19 cellular contexts compared by ENCODE assay signal in the genomic region with DNA sequence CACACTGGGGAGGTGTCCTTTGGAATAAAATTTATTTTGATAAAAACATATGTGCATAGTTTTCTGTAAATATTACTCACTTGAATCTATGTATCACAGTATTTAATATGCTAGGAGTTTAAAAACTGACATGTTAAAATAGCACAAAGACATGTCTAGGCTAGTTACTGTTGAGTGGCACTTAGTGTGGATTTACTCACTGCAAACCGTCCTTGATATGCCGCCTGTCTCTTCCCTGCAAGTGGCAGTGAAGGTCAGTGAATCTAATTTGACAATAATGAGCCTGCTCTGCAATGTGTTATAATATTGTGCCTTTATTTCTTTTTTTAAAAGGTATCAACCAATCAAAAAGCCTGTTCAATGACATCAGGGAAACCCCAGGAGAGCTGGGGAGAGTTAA.
DNase-seq lines count a peak whose midpoint lies in the region; ATAC-seq and TF ChIP-seq lines count a peak whose summit lies in the region.
"Had no signal": no experiment of that assay in that cellular context is flagged by ENCODE, and none has a peak within 500 bp of the region (broad histone marks: within the 10 kb centered on the region; RNA-seq: fewer than 3 reads in every experiment).

No MANE protein-coding gene starts in this region.

- no peak overlapping the region for H4K5ac ChIP-seq in IMR-90 (ENCODE audit: low read depth, low read length)

- H3K36me3 ChIP-seq in IMR-90 (ENCODE audit: control insufficient read depth, insufficient read depth, low read length) = no peaks in the 10 kb centered on the region
- H3K36me3 ChIP-seq: neutrophil had no signal

- no peak overlapping the region for H3K23ac ChIP-seq in IMR-90 (ENCODE audit: low read depth, low read length)

- no peak overlapping the region for H3K56ac ChIP-seq in IMR-90 (ENCODE audit: extremely low read depth, insufficient read depth, low read length)

- no peaks in the 10 kb centered on the region for H3K9me3 ChIP-seq in IMR-90 (ENCODE audit: control insufficient read depth, insufficient read depth, low read length)
- H3K9me3 ChIP-seq: body of pancreas, neutrophil had no signal

- no CpG with 5 or more reads among the region's 2 CpGs for WGBS in IMR-90 (ENCODE audit: extremely low coverage in 2 of 2, insufficient read length in 1 of 2), 2 experiments

- POLR2A ChIA-PET in IMR-90 (lab: Charles Lee; ENCODE audit: unreplicated experiment) = no interaction called here
- POLR2A ChIA-PET in activated CD8-positive, alpha-beta T cell treated with anti-CD3 and anti-CD28 coated beads for 36 hours (lab: Charles Lee) = no interaction called here

- no peak overlapping the region for H3K4me3 Mint-ChIP-seq in activated CD8-positive, alpha-beta T cell treated with anti-CD3 and anti-CD28 coated beads for 36 hours
- H3K4me3 Mint-ChIP-seq: activated naive CD8-positive, alpha-beta T cell treated with anti-CD3 and anti-CD28 coated beads for 36 hours; stimulated activated naive B cell treated with anti-CD40 and anti-IgM and Interleukin-4, amounts not matched to agents 10 μg/mL and 1 μg/mL and 100 μg/mL, for 72 hours; T-helper 1 cell treated with Interleukin-12 subunit alpha and Interleukin-12 subunit beta and Interleukin-4 antibody, amounts not matched to agents 30 μg/mL and 1 μg/mL, for 36 hours; WTC11 had no signal

- no peak overlapping the region for H3K9ac ChIP-seq in IMR-90 (ENCODE audit: low read depth, low read length)

- H2AK5ac ChIP-seq in IMR-90 (ENCODE audit: low read depth, low read length) = no peak overlapping the region

- H4K20me1 ChIP-seq in IMR-90 (ENCODE audit: insufficient read depth, low read length) = no peaks in the 10 kb centered on the region

- no peak overlapping the region for H2BK5ac ChIP-seq in IMR-90 (ENCODE audit: low read depth, low read length, poor library complexity, severe bottlenecking)

- H3K14ac ChIP-seq in IMR-90 (replicated peaks; ENCODE audit: low read depth, low read length) = no peak overlapping the region

- no peak overlapping the region for H2BK120ac ChIP-seq in IMR-90 (ENCODE audit: low read depth, low read length)

- DNase-seq in DMS79 (lab: John Stamatoyannopoulos, UW) (peak; percentile 71), IMR-90 (no peak), NCI-H524 (lab: John Stamatoyannopoulos, UW) (peak; percentile 35 to 80), epithelial cell of prostate (ENCODE audit: low read depth, low spot score) (peak; percentile 44), UCSD-AML1 (lab: John Stamatoyannopoulos, UW; ENCODE audit: unreplicated experiment) (no peak), C1 segment of cervical spinal cord (lab: John Stamatoyannopoulos, UW) (no peak)
- no peak for DNase-seq in activated CD8-positive, alpha-beta T cell treated with anti-CD3 and anti-CD28 coated beads for 36 hours
- DNase-seq: activated CD8-positive, alpha-beta memory T cell treated with anti-CD3 and anti-CD28 coated beads for 24 hours; activated naive CD8-positive, alpha-beta T cell treated with anti-CD3 and anti-CD28 coated beads for 36 hours; body of pancreas; cortex of kidney; GF-D8; kidney glomerular epithelial cell; stimulated activated CD4-positive, alpha-beta T cell treated with anti-CD3 and anti-CD28 coated beads, Interleukin-15, amount 100 ng/mL, for 24 hours; stimulated activated naive B cell treated with anti-CD40 and anti-IgM and Interleukin-4, amounts not matched to agents 10 μg/mL and 1 μg/mL and 100 μg/mL, for 72 hours had no signal

- no peak for TF ChIP-seq CTCF in IMR-90 (conservative IDR thresholded peaks at IDR 0.05; ENCODE audit: low read depth, low read length)
- no peak for TF ChIP-seq CTCF in activated CD8-positive, alpha-beta T cell treated with anti-CD3 and anti-CD28 coated beads for 36 hours (IDR thresholded peaks at IDR 0.05)

- H3K4me1 ChIP-seq in IMR-90 (ENCODE audit: control insufficient read depth, insufficient read depth, low read length) = 0 out of 2 replicates have a peak, but pooled peaks cover 1% of the 10 kb centered on the region
- H3K4me1 ChIP-seq: body of pancreas had no signal

- H3K27me3 ChIP-seq in IMR-90 (ENCODE audit: control insufficient read depth, insufficient read depth, low read length) = no peaks in the 10 kb centered on the region
- H3K27me3 ChIP-seq: body of pancreas, neutrophil had no signal

- TF ChIP-seq POLR2A in IMR-90 (IDR thresholded peaks at IDR 0.05; ENCODE audit: low read depth, low read length) = no peak

- H4K91ac ChIP-seq in IMR-90 (ENCODE audit: insufficient read depth, low read depth, low read length) = no peak overlapping the region

- dilution Hi-C loops in IMR-90 (cut with HindIII; ENCODE audit: low sequenced_read_pairs, unreplicated experiment) = no loop called here

- no peak overlapping the region for H2AFZ ChIP-seq in IMR-90 (replicated peaks; ENCODE audit: low read length, poor library complexity)

- no TSS peak for BruUV-seq in IMR-90 (replicated peaks; lab: Mats Ljungman, UMichigan)

- in situ Hi-C loops in IMR-90 (cut with MboI; ENCODE audit: low sequenced_read_pairs) = no loop called here

- H3K27me3 Mint-ChIP-seq in activated CD8-positive, alpha-beta T cell treated with anti-CD3 and anti-CD28 coated beads for 36 hours = no peaks in the 10 kb centered on the region
- H3K27me3 Mint-ChIP-seq: activated naive CD8-positive, alpha-beta T cell treated with anti-CD3 and anti-CD28 coated beads for 36 hours; stimulated activated naive B cell treated with anti-CD40 and anti-IgM and Interleukin-4, amounts not matched to agents 10 μg/mL and 1 μg/mL and 100 μg/mL, for 72 hours had no signal

- H4K8ac ChIP-seq in IMR-90 (ENCODE audit: low read depth in 2 of 2, low read length in 2 of 2) = no peak overlapping the region

- no peaks in the 10 kb centered on the region for H3K36me3 Mint-ChIP-seq in activated CD8-positive, alpha-beta T cell treated with anti-CD3 and anti-CD28 coated beads for 36 hours (ENCODE audit: low read depth)
- H3K36me3 Mint-ChIP-seq: activated naive CD8-positive, alpha-beta T cell treated with anti-CD3 and anti-CD28 coated beads for 36 hours; stimulated activated naive B cell treated with anti-CD40 and anti-IgM and Interleukin-4, amounts not matched to agents 10 μg/mL and 1 μg/mL and 100 μg/mL, for 72 hours; WTC11 had no signal

- H3K27ac Mint-ChIP-seq in activated CD8-positive, alpha-beta T cell treated with anti-CD3 and anti-CD28 coated beads for 36 hours = no peak overlapping the region
- H3K27ac Mint-ChIP-seq: activated naive CD8-positive, alpha-beta T cell treated with anti-CD3 and anti-CD28 coated beads for 36 hours; stimulated activated naive B cell treated with anti-CD40 and anti-IgM and Interleukin-4, amounts not matched to agents 10 μg/mL and 1 μg/mL and 100 μg/mL, for 72 hours; T-helper 1 cell treated with Interleukin-12 subunit alpha and Interleukin-12 subunit beta and Interleukin-4 antibody, amounts not matched to agents 30 μg/mL and 1 μg/mL, for 36 hours; WTC11 had no signal

- TF ChIP-seq RAD21 in IMR-90 (IDR thresholded peaks at IDR 0.05; ENCODE audit: low read length) = no peak

- no peak overlapping the region for H2BK15ac ChIP-seq in IMR-90 (ENCODE audit: low read depth, low read length)

- H3K27ac ChIP-seq in IMR-90 (ENCODE audit: insufficient read depth, low read length) (no peak overlapping the region), epithelial cell of prostate (peak overlapping the region; percentile 36)
- H3K27ac ChIP-seq: body of pancreas, neutrophil had no signal

- H3K4me1 Mint-ChIP-seq in activated CD8-positive, alpha-beta T cell treated with anti-CD3 and anti-CD28 coated beads for 36 hours (ENCODE audit: low read depth) = no peaks in the 10 kb centered on the region
- H3K4me1 Mint-ChIP-seq: activated naive CD8-positive, alpha-beta T cell treated with anti-CD3 and anti-CD28 coated beads for 36 hours; stimulated activated naive B cell treated with anti-CD40 and anti-IgM and Interleukin-4, amounts not matched to agents 10 μg/mL and 1 μg/mL and 100 μg/mL, for 72 hours had no signal

- H3K4me2 ChIP-seq in IMR-90 (ENCODE audit: low read depth, low read length) = no peak overlapping the region

- no peak for ATAC-seq in IMR-90 (ENCODE audit: low read depth)
- ATAC-seq in activated CD8-positive, alpha-beta T cell treated with anti-CD3 and anti-CD28 coated beads for 36 hours = no peak
- ATAC-seq in HG03354 (IDR thresholded peaks at IDR 0.05; ENCODE audit: poor library complexity, severe bottlenecking, unreplicated experiment) = no peak
- ATAC-seq: body of pancreas; stimulated activated naive B cell treated with anti-CD40 and anti-IgM and Interleukin-4, amounts not matched to agents 10 μg/mL and 1 μg/mL and 100 μg/mL, for 72 hours; WTC11 had no signal

- H2AK9ac ChIP-seq in IMR-90 (replicated peaks; ENCODE audit: low read depth, low read length, poor library complexity) = no peak overlapping the region

- no peak overlapping the region for H3K4me3 ChIP-seq in IMR-90 (ENCODE audit: insufficient read depth, low read depth, low read length)
- H3K4me3 ChIP-seq: body of pancreas had no signal

- no peaks in the 10 kb centered on the region for H3K79me1 ChIP-seq in IMR-90 (ENCODE audit: low read depth in 1 of 2, low read length in 2 of 2)

- H3K4ac ChIP-seq in IMR-90 (ENCODE audit: low read depth, low read length) = no peak overlapping the region

- intact Hi-C loops in IMR-90 (cut with micrococcal nuclease) = no loop called here
- intact Hi-C loops in activated CD8-positive, alpha-beta T cell treated with anti-CD3 and anti-CD28 coated beads for 36 hours (cut with micrococcal nuclease) = no loop called here

- H3K9me1 ChIP-seq in IMR-90 (ENCODE audit: insufficient read depth, low read length) = no peaks in the 10 kb centered on the region

- H3K18ac ChIP-seq in IMR-90 (ENCODE audit: low read depth, low read length) = peak overlapping the region; percentile 16; the same call in 1 of the 2 replicates

- CTCF ChIA-PET in IMR-90 (lab: Yijun Ruan, JAX) = no interaction called here
- CTCF ChIA-PET in activated CD8-positive, alpha-beta T cell treated with anti-CD3 and anti-CD28 coated beads for 36 hours (lab: Charles Lee) = no interaction called here

- peaks cover 3% of the 10 kb centered on the region for H3K9me3 Mint-ChIP-seq in activated CD8-positive, alpha-beta T cell treated with anti-CD3 and anti-CD28 coated beads for 36 hours
- H3K9me3 Mint-ChIP-seq: stimulated activated naive B cell treated with anti-CD40 and anti-IgM and Interleukin-4, amounts not matched to agents 10 μg/mL and 1 μg/mL and 100 μg/mL, for 72 hours; T-helper 1 cell treated with Interleukin-12 subunit alpha and Interleukin-12 subunit beta and Interleukin-4 antibody, amounts not matched to agents 30 μg/mL and 1 μg/mL, for 36 hours; WTC11 had no signal

- no peak overlapping the region for H2BK20ac ChIP-seq in IMR-90 (ENCODE audit: low read depth, low read length)

TF ChIP-seq in IMR-90, 13 proteins besides CTCF, POLR2A, EP300 and RAD21 (continues in another document):
- TF ChIP-seq SMC3 (IDR thresholded peaks at IDR 0.05; ENCODE audit: low read depth, low read length) = no peak
- TF ChIP-seq NFE2L2 (IDR thresholded peaks at IDR 0.05; ENCODE audit: low read depth, low read length) = no peak
- TF ChIP-seq RCOR1 (IDR thresholded peaks at IDR 0.05; ENCODE audit: insufficient replicate concordance, low read length) = no peak
- TF ChIP-seq MAFK (IDR thresholded peaks at IDR 0.05; ENCODE audit: low read depth, low read length) = no peak
- no peak for TF ChIP-seq FOS (IDR thresholded peaks at IDR 0.05; ENCODE audit: low read depth, low read length)
- no peak for TF ChIP-seq RFX5 (IDR thresholded peaks at IDR 0.05; ENCODE audit: low read depth, low read length)

Comparison
In these comparisons a context has a peak if more than half of its experiments do, and no peak if none do; other contexts are left out.
1. DNase-seq: peak in DMS79 (single experiment), NCI-H524 (2 of 2) and epithelial cell of prostate (single experiment); none in IMR-90 (single experiment), activated CD8-positive, alpha-beta T cell treated with anti-CD3 and anti-CD28 coated beads for 36 hours (single experiment), UCSD-AML1 (single experiment) and C1 segment of cervical spinal cord (0 of 14).